ENCODE assay signal across 18 cellular contexts in the genomic region with DNA sequence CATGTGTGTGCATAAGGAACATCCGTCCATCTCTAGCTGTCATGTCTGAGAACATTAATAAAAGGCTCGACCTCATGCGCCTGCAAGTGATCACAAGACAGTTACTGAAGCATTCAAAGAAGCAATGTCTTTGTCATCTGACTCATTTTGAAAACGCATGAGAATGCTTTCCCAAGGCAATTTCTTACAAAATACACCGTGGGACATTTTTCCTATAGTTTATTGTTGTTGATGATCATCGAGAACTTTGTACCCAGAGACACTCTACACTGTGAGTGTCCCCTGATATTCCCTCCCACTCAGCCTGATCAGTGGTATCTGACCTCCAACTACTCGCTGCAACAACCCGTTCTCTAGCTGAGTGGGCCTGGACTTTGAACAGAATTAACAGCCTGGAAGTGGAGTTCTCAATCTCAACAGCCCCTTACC.
A peak's percentile ranks its signal among the peaks of the same experiment; 100 is the strongest.
DNase-seq lines count a peak whose midpoint lies in the region; ATAC-seq, FAIRE-seq and TF ChIP-seq lines count a peak whose summit lies in the region.
"Had no signal": no experiment of that assay in that cellular context is flagged by ENCODE, and none has a peak within 500 bp of the region (broad histone marks: within the 10 kb centered on the region; RNA-seq: fewer than 3 reads in every experiment).

No MANE protein-coding gene starts in this region.

- no peak for ATAC-seq in memory B cell (ENCODE audit: low read depth)
- ATAC-seq: heart right ventricle, sciatic nerve, T-cell had no signal

- peaks cover 47% of the 10 kb centered on the region for H3K79me2 ChIP-seq in endothelial cell of umbilical vein (ENCODE audit: control insufficient read depth, insufficient read depth, low read length)

- peaks cover 10% of the 10 kb centered on the region for H3K36me3 Mint-ChIP-seq in MCF 10A (ENCODE audit: insufficient read depth, unreplicated experiment)
- H3K36me3 Mint-ChIP-seq in memory B cell: peaks cover 21% of the 10 kb centered on the region
- H3K36me3 Mint-ChIP-seq in type B pancreatic cell: peaks cover 30% of the 10 kb centered on the region

- H3K27ac Mint-ChIP-seq in MCF 10A (ENCODE audit: low read depth, unreplicated experiment): peak overlapping the region; percentile 31
- H3K27ac Mint-ChIP-seq in memory B cell: peak overlapping the region; percentile 16
- H3K27ac Mint-ChIP-seq in type B pancreatic cell: peak overlapping the region; percentile 61
- H3K27ac Mint-ChIP-seq: T-cell had no signal

- no peak overlapping the region for H2AFZ ChIP-seq in endothelial cell of umbilical vein (ENCODE audit: low read depth, low read length)

- CTCF ChIA-PET in MCF 10A (lab: Yijun Ruan, JAX): interaction anchor here (0.6 kb wide), 1 partner anchor 8 kb away, joined by 4 read pairs; no protein-coding TSS in a partner anchor
- CTCF ChIA-PET in endothelial cell of umbilical vein (lab: Charles Lee): interaction anchor here (0.9 to 1.5 kb wide), 6 partner anchors 10 to 95 kb away, joined by 3 to 7 read pairs (median 4); no protein-coding TSS in a partner anchor

- intact Hi-C loops in MCF 10A (cut with micrococcal nuclease): no loop called here
- intact Hi-C loops in breast epithelium (cut with DNase I; ENCODE audit: low total_unique reads): no loop called here
- intact Hi-C loops in endothelial cell of umbilical vein (cut with micrococcal nuclease): loop anchor here (5.0 kb wide), 3 partner anchors 95 to 145 kb away; no protein-coding TSS in a partner anchor
- intact Hi-C loops in esophagus squamous epithelium (cut with DNase I): no loop called here

- TF ChIP-seq CTCF in MCF 10A (IDR thresholded peaks at IDR 0.05; ENCODE audit: unreplicated experiment): no peak
- no peak for TF ChIP-seq CTCF in breast epithelium (IDR thresholded peaks at IDR 0.05)
- no peak for TF ChIP-seq CTCF in endothelial cell of umbilical vein (IDR thresholded peaks at IDR 0.05; ENCODE audit: extremely low read depth in 1 of 2, insufficient read depth in 1 of 2, low read depth in 1 of 2, low read length in 2 of 2)
- TF ChIP-seq CTCF in type B pancreatic cell (conservative IDR thresholded peaks at IDR 0.05): no peak
- no peak for TF ChIP-seq CTCF in esophagus squamous epithelium (IDR thresholded peaks at IDR 0.05)

- no peaks in the 10 kb centered on the region for H3K27me3 ChIP-seq in breast epithelium
- H3K27me3 ChIP-seq in endothelial cell of umbilical vein (ENCODE audit: control insufficient read depth in 2 of 2, insufficient read depth in 2 of 2, low read length in 2 of 2): no peaks in the 10 kb centered on the region
- H3K27me3 ChIP-seq in esophagus squamous epithelium: no peaks in the 10 kb centered on the region
- H3K27me3 ChIP-seq: heart right ventricle, upper lobe of left lung had no signal

- H3K9me3 Mint-ChIP-seq in MCF 10A (ENCODE audit: unreplicated experiment) (no peaks in the 10 kb centered on the region), memory B cell (no peaks in the 10 kb centered on the region), type B pancreatic cell (no peaks in the 10 kb centered on the region)
- H3K9me3 Mint-ChIP-seq: T-cell had no signal

- H3K4me3 Mint-ChIP-seq in MCF 10A (ENCODE audit: unreplicated experiment) (no peak overlapping the region), memory B cell (no peak overlapping the region), type B pancreatic cell (peak overlapping the region; percentile 22)
- H3K4me3 Mint-ChIP-seq: T-cell had no signal

- H3K27me3 Mint-ChIP-seq in MCF 10A (ENCODE audit: insufficient read depth, unreplicated experiment) (no peaks in the 10 kb centered on the region), memory B cell (no peaks in the 10 kb centered on the region), type B pancreatic cell (no peaks in the 10 kb centered on the region)
- H3K27me3 Mint-ChIP-seq: T-cell had no signal

- no peaks in the 10 kb centered on the region for H3K9me1 ChIP-seq in endothelial cell of umbilical vein (replicated peaks; ENCODE audit: control insufficient read depth, extremely low read depth, insufficient read depth, low read length)

- H3K4me3 ChIP-seq in breast epithelium (no peak overlapping the region), endothelial cell of umbilical vein (replicated peaks in 1 of 3; ENCODE audit: insufficient read depth in 1 of 3, low read depth in 1 of 3, low read length in 3 of 3) (no peak overlapping the region), esophagus squamous epithelium (no peak overlapping the region)
- H3K4me3 ChIP-seq: heart right ventricle, upper lobe of left lung had no signal

- DNase-seq in MCF 10A (ENCODE audit: unreplicated experiment) (peak; percentile 28), breast epithelium (ENCODE audit: low spot score in 2 of 2) (no peak), endothelial cell of umbilical vein (ENCODE audit: low read depth, low spot score) (no peak), memory B cell (ENCODE audit: low spot score in 2 of 2) (no peak), type B pancreatic cell (ENCODE audit: extremely low spot score, unreplicated experiment) (no peak), NCI-H1436 (lab: John Stamatoyannopoulos, UW) (no peak), HTR-8/SVneo (ENCODE audit: insufficient read length, low spot score) (no peak), esophagus squamous epithelium (lab: John Stamatoyannopoulos, UW) (no peak)
- DNase-seq: activated CD4-positive, alpha-beta T cell treated with anti-CD3 and anti-CD28 coated beads, Interleukin-2, amount 50 U/mL, for 1 hour; activated naive CD4-positive, alpha-beta T cell; DMS53; heart right ventricle; NCI-H2029; T-cell; upper lobe of left lung had no signal

- no peaks in the 10 kb centered on the region for H3K9me3 ChIP-seq in breast epithelium
- H3K9me3 ChIP-seq in endothelial cell of umbilical vein (replicated peaks; ENCODE audit: control insufficient read depth, insufficient read depth, low read length): no peaks in the 10 kb centered on the region
- no peaks in the 10 kb centered on the region for H3K9me3 ChIP-seq in esophagus squamous epithelium
- H3K9me3 ChIP-seq: heart right ventricle, upper lobe of left lung had no signal

- dilution Hi-C loops in endothelial cell of umbilical vein (cut with MboI; ENCODE audit: extremely low pct_ligation_motif_present, low sequenced_read_pairs): no loop called here

- no peak overlapping the region for H3K9ac ChIP-seq in endothelial cell of umbilical vein (replicated peaks; ENCODE audit: extremely low read depth, insufficient read depth, low read length)
- H3K9ac ChIP-seq: KMS-11 had no signal

- 54 to 65% methylated on average over 8 of the region's 8 CpGs for WGBS in esophagus squamous epithelium, 2 donors

- no TSS peak for BruUV-seq in MCF 10A (replicated peaks; lab: Mats Ljungman, UMichigan)
- BruUV-seq in endothelial cell of umbilical vein (replicated peaks; lab: Mats Ljungman, UMichigan): no TSS peak

- no peak overlapping the region for H3K4me2 ChIP-seq in endothelial cell of umbilical vein (ENCODE audit: insufficient read depth, low read length)
- H3K4me2 ChIP-seq: KMS-11 had no signal

- H3K27ac ChIP-seq in breast epithelium: peak overlapping the region in 1 of 2 donors; percentile 70
- peak overlapping the region; percentile 95 for H3K27ac ChIP-seq in endothelial cell of umbilical vein (ENCODE audit: insufficient read depth, low read depth, low read length)
- H3K27ac ChIP-seq in esophagus squamous epithelium: no peak overlapping the region
- H3K27ac ChIP-seq: KMS-11 had no signal

- no peak for FAIRE-seq in endothelial cell of umbilical vein (lab: Jason Lieb, UNC)
- FAIRE-seq in HTR-8/SVneo (lab: Jason Lieb, UNC): no peak
- FAIRE-seq: A204.1 had no signal

- peaks cover 19% of the 10 kb centered on the region for H3K4me1 Mint-ChIP-seq in MCF 10A (ENCODE audit: insufficient read depth, unreplicated experiment)
- H3K4me1 Mint-ChIP-seq in memory B cell: peaks cover 50% of the 10 kb centered on the region
- peaks cover 34% of the 10 kb centered on the region for H3K4me1 Mint-ChIP-seq in type B pancreatic cell (ENCODE audit: unreplicated experiment)

- H4K20me1 ChIP-seq in endothelial cell of umbilical vein (replicated peaks; ENCODE audit: control insufficient read depth, extremely low read depth, insufficient read depth, low read length): no peaks in the 10 kb centered on the region

- H3K36me3 ChIP-seq in breast epithelium (no peaks in the 10 kb centered on the region), endothelial cell of umbilical vein (ENCODE audit: control insufficient read depth in 2 of 2, extremely low read depth in 1 of 2, insufficient read depth in 2 of 2, low read length in 2 of 2) (peaks cover 0 to 5% of the 10 kb centered on the region in 2 experiments), esophagus squamous epithelium (no peaks in the 10 kb centered on the region)
- H3K36me3 ChIP-seq: upper lobe of left lung had no signal

- H3K4me1 ChIP-seq in breast epithelium (peaks cover 5 to 14% of the 10 kb centered on the region in 2 donors), endothelial cell of umbilical vein (ENCODE audit: control insufficient read depth, extremely low read depth, insufficient read depth, low read length) (peaks cover 45% of the 10 kb centered on the region), esophagus squamous epithelium (peaks cover 9 to 44% (median 18%) of the 10 kb centered on the region in 3 donors)

- POLR2A ChIA-PET in MCF 10A (lab: Yijun Ruan, JAX) (no interaction called here), endothelial cell of umbilical vein (lab: Charles Lee) (no interaction called here)

- TF ChIP-seq POLR2A in breast epithelium (IDR thresholded peaks at IDR 0.05) (no peak), endothelial cell of umbilical vein (IDR thresholded peaks at IDR 0.05; ENCODE audit: low read depth, low read length) (no peak), esophagus squamous epithelium (IDR thresholded peaks at IDR 0.05) (no peak)

TF ChIP-seq in endothelial cell of umbilical vein, 7 proteins besides CTCF, POLR2A, EP300 and RAD21:
- TF ChIP-seq POLR2AphosphoS5 (IDR thresholded peaks at IDR 0.05; ENCODE audit: insufficient read depth, low read depth, low read length) (no peak), EZH2 (IDR thresholded peaks at IDR 0.05; ENCODE audit: borderline replicate concordance, low read depth, low read length, severe bottlenecking) (no peak), FOS (IDR thresholded peaks at IDR 0.05; ENCODE audit: borderline replicate concordance, insufficient read depth, low read length) (no peak)
TF ChIP-seq in endothelial cell of umbilical vein: peak in this region for 0.
